ENCODE assay signal across 13 cellular contexts in the genomic region with DNA sequence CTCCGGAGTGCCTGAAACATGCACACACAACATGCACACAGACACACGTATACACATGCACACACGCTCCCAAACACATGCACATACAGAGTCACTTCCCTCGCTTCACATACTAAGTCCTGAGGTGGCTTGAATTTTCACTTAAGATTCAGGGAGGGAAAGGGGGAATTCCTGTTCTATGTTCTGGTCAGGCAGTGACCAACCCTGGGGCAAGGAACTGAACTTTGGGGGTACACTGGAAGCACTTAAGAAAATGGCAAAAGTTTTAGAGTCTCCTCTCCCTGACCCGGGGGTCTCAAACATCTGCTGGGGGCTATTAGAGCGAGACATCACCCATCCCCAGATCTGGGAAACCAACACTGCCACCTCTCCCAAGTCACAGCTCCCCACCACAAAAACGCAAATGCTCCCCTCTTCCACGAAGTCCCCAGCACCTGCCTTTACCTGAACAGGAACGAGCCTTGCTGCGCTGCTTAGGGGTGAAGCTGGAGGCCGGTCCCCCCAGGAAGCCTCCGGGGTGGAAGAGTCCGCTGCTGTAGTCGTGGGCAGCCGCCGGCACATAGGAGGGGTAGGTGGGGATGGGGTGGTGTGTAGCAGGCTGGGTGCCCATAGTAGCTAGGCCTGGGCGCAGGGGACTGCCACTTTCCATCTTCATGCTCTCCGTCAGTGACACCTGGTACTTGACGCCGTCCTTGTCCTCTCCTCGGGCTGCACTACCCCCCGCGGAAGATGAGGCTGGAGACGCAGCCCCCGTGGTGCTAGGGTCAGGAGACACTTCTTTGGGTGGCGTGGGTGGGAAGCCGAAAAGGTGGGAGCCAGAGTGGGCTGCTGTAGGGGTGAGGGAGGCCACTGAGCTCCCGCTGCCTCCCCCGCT. TPM values are rescaled to one million over a fixed set of nuclear protein-coding genes. Genes with fewer than 3 reads are reported as not detected.
DNase-seq lines count a peak whose midpoint lies in the region; ATAC-seq, FAIRE-seq and TF ChIP-seq lines count a peak whose summit lies in the region.
"Had no signal": no experiment of that assay in that cellular context is flagged by ENCODE, and none has a peak within 500 bp of the region (broad histone marks: within the 10 kb centered on the region; RNA-seq: fewer than 3 reads in every experiment).

No MANE protein-coding gene starts in this region.

- no peak for FAIRE-seq in kidney (lab: Jason Lieb, UNC)
- FAIRE-seq: frontal cortex had no signal

- DNase-seq in SK-N-SH, result no peak
- DNase-seq in adipocyte (ENCODE audit: low read depth), result peak; percentile 10
- peak; percentile 74 for DNase-seq in kidney
- DNase-seq in NCI-H2171 treated with DMSO at 0.1 percent for 48 hours (lab: John Stamatoyannopoulos, UW), result no peak
- no peak for DNase-seq in testis
- no peak for DNase-seq in ACHN
- DNase-seq: 8988T, NCI-H1048 had no signal

- peak overlapping the region; percentile 21; the same call in 1 of the 2 replicates for H3K9ac ChIP-seq in SK-N-SH
- no peak overlapping the region for H3K9ac ChIP-seq in adipocyte (ENCODE audit: low read length)
- H3K9ac ChIP-seq in kidney (ENCODE audit: low read length in 2 of 2), result peak overlapping the region; percentile 8 to 67
- no peak overlapping the region for H3K9ac ChIP-seq in subcutaneous abdominal adipose tissue (ENCODE audit: low read length in 5 of 5)

- H3K36me3 ChIP-seq in SK-N-SH (replicated peaks in 1 of 2; ENCODE audit: control insufficient read depth in 1 of 2, insufficient read depth in 2 of 2, low read length in 1 of 2) (peaks cover 0 to 11% of the 10 kb centered on the region in 2 experiments), adipocyte (ENCODE audit: control insufficient read depth, insufficient read depth, low read length, severe bottlenecking) (no peaks in the 10 kb centered on the region), kidney (ENCODE audit: control insufficient read depth in 1 of 2, insufficient read depth in 2 of 2, low read length in 2 of 2) (peaks cover 0 to 3% of the 10 kb centered on the region in 2 donors), subcutaneous abdominal adipose tissue (ENCODE audit: control insufficient read depth in 5 of 5, insufficient read depth in 5 of 5, low read length in 5 of 5) (no peaks in the 10 kb centered on the region), testis (ENCODE audit: low read depth, missing control alignments) (no peaks in the 10 kb centered on the region)

- H3F3A ChIP-seq in SK-N-SH (replicated peaks; ENCODE audit: insufficient read depth), result peaks cover 7% of the 10 kb centered on the region

- H3K4me1 ChIP-seq in SK-N-SH (ENCODE audit: control insufficient read depth in 1 of 2, insufficient read depth in 2 of 2, low read depth in 1 of 2, low read length in 1 of 2), result peaks cover 8 to 32% of the 10 kb centered on the region in 2 experiments
- H3K4me1 ChIP-seq in adipocyte (ENCODE audit: control insufficient read depth, insufficient read depth, low read length), result peaks cover 32% of the 10 kb centered on the region
- peaks cover 4 to 17% of the 10 kb centered on the region in 2 donors for H3K4me1 ChIP-seq in kidney (ENCODE audit: control insufficient read depth in 1 of 2, insufficient read depth in 1 of 2, low read depth in 1 of 2, low read length in 2 of 2)
- H3K4me1 ChIP-seq in subcutaneous abdominal adipose tissue (ENCODE audit: control insufficient read depth in 5 of 5, insufficient read depth in 5 of 5, low read length in 5 of 5), result peaks cover 3 to 95% (median 79%) of the 10 kb centered on the region in 5 donors
- peaks cover 30% of the 10 kb centered on the region for H3K4me1 ChIP-seq in testis

- no peak for TF ChIP-seq POLR2A in testis (IDR thresholded peaks at IDR 0.05)

- TF ChIP-seq CTCF in SK-N-SH (IDR thresholded peaks at IDR 0.05), result no peak
- TF ChIP-seq CTCF in kidney (IDR thresholded peaks at IDR 0.05; ENCODE audit: borderline replicate concordance, extremely low read depth, insufficient read depth), result no peak
- TF ChIP-seq CTCF in testis (IDR thresholded peaks at IDR 0.05), result no peak

- peak overlapping the region; percentile 99 for H3K4me2 ChIP-seq in SK-N-SH

- H3K4me3 ChIP-seq in SK-N-SH (ENCODE audit: low read depth in 2 of 2, low read length in 1 of 2) (peak overlapping the region; percentile 75 to 77), adipocyte (ENCODE audit: low read length) (no peak overlapping the region), kidney (ENCODE audit: low read length in 2 of 2) (peak overlapping the region; percentile 9 to 78), subcutaneous abdominal adipose tissue (ENCODE audit: low read depth in 1 of 5, low read length in 5 of 5) (peak overlapping the region in 3 of 5 donors; percentile 27 to 80 (median 77)), testis (no peak overlapping the region)

- H2AFZ ChIP-seq in SK-N-SH (ENCODE audit: low read depth), result no peak overlapping the region

- 0 out of 2 replicates have a peak, but pooled peaks cover 1% of the 10 kb centered on the region for H4K20me1 ChIP-seq in SK-N-SH (ENCODE audit: insufficient read depth)

- CTCF ChIA-PET in SK-N-SH (lab: Yijun Ruan, JAX), result interaction anchor here (0.8 to 13.1 kb wide), 10 partner anchors 8 to 178 kb away, joined by 3 to 177 read pairs (median 8); no protein-coding TSS in a partner anchor

- POLR2A ChIA-PET in SK-N-SH (lab: Yijun Ruan, JAX), result interaction anchor here (0.6 to 7.8 kb wide), 16 partner anchors 8 to 99 kb away, joined by 3 to 100 read pairs (median 4); a partner anchor contains a TSS

- no peak for TF ChIP-seq RAD21 in SK-N-SH (IDR thresholded peaks at IDR 0.05; ENCODE audit: low read length)

- no peaks in the 10 kb centered on the region for H3K9me3 ChIP-seq in SK-N-SH
- no peaks in the 10 kb centered on the region for H3K9me3 ChIP-seq in adipocyte (ENCODE audit: control insufficient read depth, low read length)
- H3K9me3 ChIP-seq in kidney (ENCODE audit: control insufficient read depth in 1 of 2, low read length in 2 of 2), result no peaks in the 10 kb centered on the region
- H3K9me3 ChIP-seq in subcutaneous abdominal adipose tissue (ENCODE audit: control insufficient read depth in 5 of 5, low read length in 5 of 5), result no peaks in the 10 kb centered on the region
- H3K9me3 ChIP-seq in testis, result no peaks in the 10 kb centered on the region

- WGBS in SK-N-SH (ENCODE audit: low lambda C conversion rate), result 68% methylated on average over 13 of the region's 29 CpGs
- 29 to 35% methylated on average over 17 to 29 of the region's 29 CpGs for WGBS in testis, 2 donors

- no peak for ATAC-seq in SK-N-SH treated with all-trans-retinoic acid at 6 μM for 48 hours
- ATAC-seq: stimulated activated memory B cell treated with anti-CD40 and anti-IgM and Interleukin-4, amounts not matched to agents 10 μg/mL and 1 μg/mL and 100 μg/mL, for 72 hours had no signal

- peaks cover 34% of the 10 kb centered on the region for H3K79me2 ChIP-seq in SK-N-SH (ENCODE audit: insufficient read depth)

- intact Hi-C loops in kidney (cut with DNase I), result no loop called here
- intact Hi-C loops in testis (cut with DNase I; ENCODE audit: low total_unique reads), result no loop called here

- no peaks in the 10 kb centered on the region for H3K9me2 ChIP-seq in SK-N-SH

- H3K27ac ChIP-seq in SK-N-SH (ENCODE audit: low read depth in 2 of 2, low read length in 1 of 2) (peak overlapping the region; percentile 36 to 97; a peak in 3 of 4 replicates), kidney (ENCODE audit: low read depth in 2 of 2, low read length in 2 of 2) (peak overlapping the region; percentile 45 to 51), subcutaneous abdominal adipose tissue (ENCODE audit: low read depth, low read length) (no peak overlapping the region), testis (no peak overlapping the region)

- in situ Hi-C loops in ACHN (cut with HindIII; ENCODE audit: low pct_ligation_motif_present, low pct_unique_long_range_greater_than_20kb, low sequenced_read_pairs), result no loop called here

- TF ChIP-seq EP300 in SK-N-SH (IDR thresholded peaks at IDR 0.05; ENCODE audit: borderline replicate concordance in 1 of 2, low read depth in 1 of 2, low read length in 1 of 2), result no peak

- peaks cover 5% of the 10 kb centered on the region; the same call in 1 of the 2 replicates for H3K27me3 ChIP-seq in SK-N-SH (ENCODE audit: insufficient read depth)
- H3K27me3 ChIP-seq in adipocyte (replicated peaks; ENCODE audit: control insufficient read depth, insufficient read depth, low read length), result peaks cover 69% of the 10 kb centered on the region
- peaks cover 72 to 91% (median 79%) of the 10 kb centered on the region in 5 donors for H3K27me3 ChIP-seq in subcutaneous abdominal adipose tissue (ENCODE audit: control insufficient read depth in 5 of 5, insufficient read depth in 4 of 5, low read length in 5 of 5)
- H3K27me3 ChIP-seq in testis, result no peaks in the 10 kb centered on the region

TF ChIP-seq in SK-N-SH, 30 proteins besides CTCF, POLR2A, EP300 and RAD21 (continues in another document):
- no peak for TF ChIP-seq POLR2AphosphoS5 (IDR thresholded peaks at IDR 0.05; ENCODE audit: low read depth, low read length)

TF ChIP-seq in SK-N-SH treated with all-trans-retinoic acid at 6 μM for 48 hours, 23 proteins besides CTCF, POLR2A, EP300 and RAD21 (continues in another document):
- TF ChIP-seq CSDC2 (CRISPR knock-in tag; IDR thresholded peaks at IDR 0.05) (no peak), ESRRG (CRISPR knock-in tag; IDR thresholded peaks at IDR 0.05) (no peak), GLIS3 (CRISPR knock-in tag; IDR thresholded peaks at IDR 0.05) (no peak)
- TF ChIP-seq, protein P1, sequence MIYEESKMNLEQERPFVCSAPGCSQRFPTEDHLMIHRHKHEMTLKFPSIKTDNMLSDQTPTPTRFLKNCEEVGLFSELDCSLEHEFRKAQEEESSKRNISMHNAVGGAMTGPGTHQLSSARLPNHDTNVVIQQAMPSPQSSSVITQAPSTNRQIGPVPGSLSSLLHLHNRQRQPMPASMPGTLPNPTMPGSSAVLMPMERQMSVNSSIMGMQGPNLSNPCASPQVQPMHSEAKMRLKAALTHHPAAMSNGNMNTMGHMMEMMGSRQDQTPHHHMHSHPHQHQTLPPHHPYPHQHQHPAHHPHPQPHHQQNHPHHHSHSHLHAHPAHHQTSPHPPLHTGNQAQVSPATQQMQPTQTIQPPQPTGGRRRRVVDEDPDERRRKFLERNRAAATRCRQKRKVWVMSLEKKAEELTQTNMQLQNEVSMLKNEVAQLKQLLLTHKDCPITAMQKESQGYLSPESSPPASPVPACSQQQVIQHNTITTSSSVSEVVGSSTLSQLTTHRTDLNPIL (CRISPR knock-in tag; IDR thresholded peaks at IDR 0.05; ENCODE audit: low read depth), result no peak

RNA-seq across cellular contexts. Expression of a gene that starts 7.5 kb away (rescaled TPM):
- polyA plus RNA-seq in SK-N-SH (2012; rRNA removed) (5.5 and 6.8 TPM in 2 replicates), kidney (ENCODE audit: insufficient read depth, low read depth, low replicate concordance) (22.9 TPM), testis (ENCODE audit: insufficient read depth, low read depth, low replicate concordance) (6.6 TPM)
- polyA plus RNA-seq in SK-N-SH (2012; cell fraction: cytosol; rRNA removed), result 7.0 and 13.4 TPM in 2 replicates
- 10.6 and 18.0 TPM in 2 replicates for polyA plus RNA-seq in SK-N-SH (2012; cell fraction: nucleus; rRNA removed)
- total RNA-seq in kidney (31.4 TPM), testis (10 to 100 TPM; 11.9 to 13.5 TPM)

RNA-seq across cellular contexts. Expression of a gene that starts 18.8 kb away (rescaled TPM):
- polyA plus RNA-seq in SK-N-SH (2012; rRNA removed) (not detected in 2 replicates), kidney (ENCODE audit: insufficient read depth, low read depth, low replicate concordance) (not detected), testis (ENCODE audit: insufficient read depth, low read depth, low replicate concordance) (75.0 TPM)
- not detected in 2 replicates for polyA plus RNA-seq in SK-N-SH (2012; cell fraction: cytosol; rRNA removed)
- polyA plus RNA-seq in SK-N-SH (2012; cell fraction: nucleus; rRNA removed), result not detected in 2 replicates
- total RNA-seq in kidney (not detected), testis (10 to 100 TPM; 18.3 to 46.0 TPM)
- total RNA-seq: frontal cortex, H4 had no signal

Comparison
In these comparisons a context has a peak if more than half of its experiments do, and no peak if none do; other contexts are left out.
1. DNase-seq: peak in adipocyte (single experiment) and kidney (single experiment); none in SK-N-SH (single experiment), NCI-H2171 treated with DMSO at 0.1 percent for 48 hours (single experiment), testis (single experiment) and ACHN (single experiment).
2. H3K27ac ChIP-seq: peak in SK-N-SH (2 of 2) and kidney (2 of 2); none in subcutaneous abdominal adipose tissue (single experiment) and testis (0 of 2).
3. H3K4me3 ChIP-seq: peak in SK-N-SH (2 of 2), kidney (2 of 2) and subcutaneous abdominal adipose tissue (3 of 5); none in adipocyte (single experiment) and testis (0 of 2).
4. H3K9ac ChIP-seq: peak in SK-N-SH (single experiment) and kidney (2 of 2); none in adipocyte (single experiment) and subcutaneous abdominal adipose tissue (0 of 5).
5. RNA of a gene that starts 18.8 kb away (polyA plus RNA-seq): 75.0 TPM in testis (single experiment); not detected in SK-N-SH and not detected in kidney (single experiment); every median in the first group is over 10 times any median in the second.